Comparison of ENCODE assay signal across 8 cellular contexts in genomic region chrX:102950908-102951866, GRCh38. TPM values are rescaled to one million over a fixed set of nuclear protein-coding genes. Genes with fewer than 3 reads are reported as not detected.
DNase-seq lines count a peak whose midpoint lies in the region; ATAC-seq lines count a peak whose summit lies in the region.

No MANE protein-coding gene starts in this region.

- H3K27me3 ChIP-seq in endocrine pancreas (ENCODE audit: control insufficient read depth, insufficient read depth, low read length) (no peaks in the 10 kb centered on the region), mononuclear cell (ENCODE audit: insufficient read depth, low read length) (no peaks in the 10 kb centered on the region)

- DNase-seq in AG08396 (ENCODE audit: low spot score) (peak; percentile 27), NCI-H82 treated with DMSO at 0.1 percent for 48 hours (lab: John Stamatoyannopoulos, UW; ENCODE audit: unreplicated experiment) (peak; percentile 54)
- peak; percentile 82 for DNase-seq in activated CD8-positive, alpha-beta memory T cell treated with anti-CD3 and anti-CD28 coated beads for 24 hours
- DNase-seq in stimulated activated naive CD4-positive, alpha-beta T cell (lab: John Stamatoyannopoulos, UW) = peak in 5 of 6 experiments; percentile 12 to 63 (median 30)

- H3K9ac ChIP-seq in endocrine pancreas (ENCODE audit: control insufficient read depth, insufficient read depth, low read length) = no peak overlapping the region

- no peaks in the 10 kb centered on the region for H3K36me3 ChIP-seq in endocrine pancreas (ENCODE audit: control insufficient read depth, insufficient read depth, low read length)

- H3K4me1 ChIP-seq in endocrine pancreas (ENCODE audit: control insufficient read depth, insufficient read depth, low read length) = no peaks in the 10 kb centered on the region
- peaks cover 4% of the 10 kb centered on the region for H3K4me1 ChIP-seq in mononuclear cell (ENCODE audit: insufficient read depth, low read length)

- H3K4me3 ChIP-seq in endocrine pancreas (ENCODE audit: control insufficient read depth, insufficient read depth, low read length) (peak overlapping the region; percentile 64), mononuclear cell (ENCODE audit: low read length) (peak overlapping the region; percentile 12)

- ATAC-seq in GM19023 (IDR thresholded peaks at IDR 0.05; ENCODE audit: unreplicated experiment) (peak; percentile 72), HG03520 (IDR thresholded peaks at IDR 0.05; ENCODE audit: unreplicated experiment) (peak; percentile 80)

- H3K9me3 ChIP-seq in endocrine pancreas (ENCODE audit: control insufficient read depth, low read length) (no peaks in the 10 kb centered on the region), mononuclear cell (ENCODE audit: low read depth, low read length) (no peaks in the 10 kb centered on the region)

RNA-seq across cellular contexts. Expression of gene RAB40AL, which starts 14.1 kb away (rescaled TPM):
- total RNA-seq in mononuclear cell = 0.10 TPM

Comparison
In these comparisons a context has a peak if more than half of its experiments do, and no peak if none do; other contexts are left out.
1. Peak in every context shown above with its lines: DNase-seq, ATAC-seq and H3K4me3 ChIP-seq.
2. DNase-seq: peak in every context shown above with its lines; median percentile 82 in activated CD8-positive, alpha-beta memory T cell treated with anti-CD3 and anti-CD28 coated beads for 24 hours; 54 in NCI-H82 treated with DMSO at 0.1 percent for 48 hours; 30 in stimulated activated naive CD4-positive, alpha-beta T cell; 27 in AG08396.